11 cellular contexts compared by ENCODE assay signal in the genomic region with DNA sequence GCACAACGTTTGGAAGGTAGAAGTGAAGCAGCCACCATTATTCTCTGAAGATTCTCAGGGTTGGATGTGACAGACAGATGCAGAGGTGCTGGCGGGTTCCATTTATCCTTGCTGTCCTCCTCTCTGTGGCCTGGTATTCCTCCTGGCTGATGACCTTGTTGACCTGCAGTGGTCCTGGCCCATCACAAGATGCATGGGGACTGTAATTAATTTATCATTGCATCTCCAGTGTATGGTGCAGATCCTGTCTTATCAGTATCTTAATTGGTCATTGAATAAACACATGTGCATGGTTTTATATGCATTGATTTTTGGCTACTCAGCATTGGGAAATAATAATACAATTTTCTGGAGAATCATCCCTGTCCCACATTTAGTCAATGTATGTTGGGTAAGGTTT. TPM values are rescaled to one million over a fixed set of nuclear protein-coding genes. Genes with fewer than 3 reads are reported as not detected.
"Had no signal": no experiment of that assay in that cellular context is flagged by ENCODE, and none has a peak within 500 bp of the region (broad histone marks: within the 10 kb centered on the region; RNA-seq: fewer than 3 reads in every experiment).

No MANE protein-coding gene starts in this region.

- H3K4me2 ChIP-seq: GM23338 had no signal

- H3K36me3 ChIP-seq: HAP-1 had no signal

- DNase-seq: GM23248, GOT3, H7, H9, HCEC 1CT, HFFc6 had no signal

- H3K4me1 ChIP-seq: HAP-1 had no signal

- H2AFZ ChIP-seq: GM23248, GM23338 had no signal

- H3K27ac ChIP-seq: GM23248 had no signal

- ATAC-seq: GM23338, HCT116 had no signal

- H3K4me3 ChIP-seq: GM23248, GM23338, HAP-1 had no signal

- FAIRE-seq: H1, H54 had no signal

- H3K9ac ChIP-seq: GM23248 had no signal

- H3K9me3 ChIP-seq: HAP-1 had no signal

RNA-seq across cellular contexts. Expression of a gene that starts 18.2 kb away (rescaled TPM):
- total RNA-seq: HFFc6 had no signal
- polyA plus RNA-seq: GM23248 had no signal
